Comparison of ENCODE assay signal across 10 cellular contexts in the genomic region with DNA sequence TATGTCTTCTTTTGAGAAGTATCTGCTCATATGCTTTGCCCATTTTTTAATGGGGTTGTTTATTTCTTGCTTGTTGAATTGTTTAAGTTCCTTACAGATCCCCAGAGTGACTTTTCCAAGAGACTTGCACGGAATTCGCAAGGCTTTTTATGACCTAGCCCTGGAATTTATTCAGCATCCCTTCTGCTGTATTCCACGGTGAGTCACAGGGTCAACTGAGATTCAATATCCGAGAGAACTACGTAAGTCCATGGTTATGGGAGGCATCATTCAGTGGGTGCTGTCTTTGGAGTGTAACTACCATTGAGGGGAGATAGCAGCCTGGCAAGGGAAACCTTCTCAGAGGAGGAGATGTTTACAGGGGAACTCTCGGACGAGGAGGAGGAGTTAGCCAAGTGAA. TPM values are rescaled to one million over a fixed set of nuclear protein-coding genes. Genes with fewer than 3 reads are reported as not detected.
DNase-seq lines count a peak whose midpoint lies in the region; ATAC-seq, FAIRE-seq and TF ChIP-seq lines count a peak whose summit lies in the region.
"Had no signal": no experiment of that assay in that cellular context is flagged by ENCODE, and none has a peak within 500 bp of the region (broad histone marks: within the 10 kb centered on the region; RNA-seq: fewer than 3 reads in every experiment).

No MANE protein-coding gene starts in this region.

- no peak overlapping the region for H3K4me3 ChIP-seq in fibroblast of pulmonary artery (replicated peaks; ENCODE audit: low read depth, low read length)
- H3K4me3 ChIP-seq in skeletal muscle satellite cell (ENCODE audit: low read length), result no peak overlapping the region
- no peak overlapping the region for H3K4me3 ChIP-seq in A673 (ENCODE audit: low read depth, low read length, poor library complexity, severe bottlenecking)

- ATAC-seq in SK-N-SH treated with all-trans-retinoic acid at 6 μM for 48 hours, result peak; percentile 82

- H3K36me3 ChIP-seq in skeletal muscle satellite cell (ENCODE audit: insufficient read depth, low read length) (no peaks in the 10 kb centered on the region), A673 (ENCODE audit: insufficient read depth, low read length, poor library complexity, severe bottlenecking) (no peaks in the 10 kb centered on the region)

- POLR2A ChIA-PET in A673 (lab: Charles Lee; ENCODE audit: low non-redundant PET), result no interaction called here

- TF ChIP-seq CTCF in fibroblast of pulmonary artery (IDR thresholded peaks at IDR 0.05; ENCODE audit: low read length, missing control alignments) (no peak), A673 (conservative IDR thresholded peaks at IDR 0.05; ENCODE audit: low read depth, low read length) (no peak)

- H3K27me3 ChIP-seq in skeletal muscle satellite cell (ENCODE audit: control insufficient read depth, insufficient read depth, low read length) (no peaks in the 10 kb centered on the region), A673 (replicated peaks; ENCODE audit: insufficient read depth, low read depth, low read length, poor library complexity) (no peaks in the 10 kb centered on the region)

- no peak overlapping the region for H3K27ac ChIP-seq in A673 (ENCODE audit: low read depth, low read length, poor library complexity, severe bottlenecking)

- CTCF ChIA-PET in A673 (lab: Charles Lee), result no interaction called here

- H3K4me1 ChIP-seq in skeletal muscle satellite cell (ENCODE audit: control insufficient read depth, insufficient read depth, low read length) (peaks cover 48% of the 10 kb centered on the region), A673 (ENCODE audit: insufficient read depth, low read length, poor library complexity, severe bottlenecking) (no peaks in the 10 kb centered on the region)

- H3K9me3 ChIP-seq in skeletal muscle satellite cell (replicated peaks; ENCODE audit: low read length), result no peaks in the 10 kb centered on the region
- no peaks in the 10 kb centered on the region for H3K9me3 ChIP-seq in A673 (ENCODE audit: low read depth, low read length, poor library complexity, severe bottlenecking)

- H3K9ac ChIP-seq in skeletal muscle satellite cell (ENCODE audit: low read depth, low read length), result peak overlapping the region; percentile 68

- DNase-seq in H4 (ENCODE audit: low spot score) (peak; percentile 82), fibroblast of pulmonary artery (ENCODE audit: low read depth) (peak; percentile 89), A673 (ENCODE audit: low spot score) (no peak), NCI-H1417 (lab: John Stamatoyannopoulos, UW) (no peak), NCI-H1694 treated with DMSO at 0.1 percent for 48 hours (lab: John Stamatoyannopoulos, UW) (no peak), GM12892 (ENCODE audit: insufficient read length) (no peak)
- DNase-seq: activated CD8-positive, alpha-beta memory T cell treated with anti-CD3 and anti-CD28 coated beads, Interleukin-2, amount 50 U/mL, for 48 hours; stimulated activated naive CD4-positive, alpha-beta T cell treated with Interleukin-2 at 50 U/mL for 16 hours had no signal

- TF ChIP-seq POLR2A in GM12892 (IDR thresholded peaks at IDR 0.05; ENCODE audit: low read depth, low read length), result no peak

- peak overlapping the region; percentile 53 for H3K4me2 ChIP-seq in skeletal muscle satellite cell (ENCODE audit: low read length)

- BruUV-seq in A673 (replicated peaks; lab: Mats Ljungman, UMichigan), result no TSS peak

- intact Hi-C loops in A673 (cut with micrococcal nuclease; ENCODE audit: unreplicated experiment), result no loop called here

- no peak for FAIRE-seq in GM12892 (lab: Jason Lieb, UNC)

TF ChIP-seq in SK-N-SH treated with all-trans-retinoic acid at 6 μM for 48 hours, 23 proteins besides CTCF, POLR2A, EP300 and RAD21:
- no peak for TF ChIP-seq OSR1 (CRISPR knock-in tag; IDR thresholded peaks at IDR 0.05)
- no peak for TF ChIP-seq ISL1 (CRISPR knock-in tag; IDR thresholded peaks at IDR 0.05)
- TF ChIP-seq, protein P1, sequence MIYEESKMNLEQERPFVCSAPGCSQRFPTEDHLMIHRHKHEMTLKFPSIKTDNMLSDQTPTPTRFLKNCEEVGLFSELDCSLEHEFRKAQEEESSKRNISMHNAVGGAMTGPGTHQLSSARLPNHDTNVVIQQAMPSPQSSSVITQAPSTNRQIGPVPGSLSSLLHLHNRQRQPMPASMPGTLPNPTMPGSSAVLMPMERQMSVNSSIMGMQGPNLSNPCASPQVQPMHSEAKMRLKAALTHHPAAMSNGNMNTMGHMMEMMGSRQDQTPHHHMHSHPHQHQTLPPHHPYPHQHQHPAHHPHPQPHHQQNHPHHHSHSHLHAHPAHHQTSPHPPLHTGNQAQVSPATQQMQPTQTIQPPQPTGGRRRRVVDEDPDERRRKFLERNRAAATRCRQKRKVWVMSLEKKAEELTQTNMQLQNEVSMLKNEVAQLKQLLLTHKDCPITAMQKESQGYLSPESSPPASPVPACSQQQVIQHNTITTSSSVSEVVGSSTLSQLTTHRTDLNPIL (CRISPR knock-in tag; IDR thresholded peaks at IDR 0.05; ENCODE audit: low read depth), result no peak
- TF ChIP-seq ZNF70 (CRISPR knock-in tag; IDR thresholded peaks at IDR 0.05), result no peak
- TF ChIP-seq ZC3H10 (CRISPR knock-in tag; IDR thresholded peaks at IDR 0.05), result no peak
- TF ChIP-seq, protein P2, sequence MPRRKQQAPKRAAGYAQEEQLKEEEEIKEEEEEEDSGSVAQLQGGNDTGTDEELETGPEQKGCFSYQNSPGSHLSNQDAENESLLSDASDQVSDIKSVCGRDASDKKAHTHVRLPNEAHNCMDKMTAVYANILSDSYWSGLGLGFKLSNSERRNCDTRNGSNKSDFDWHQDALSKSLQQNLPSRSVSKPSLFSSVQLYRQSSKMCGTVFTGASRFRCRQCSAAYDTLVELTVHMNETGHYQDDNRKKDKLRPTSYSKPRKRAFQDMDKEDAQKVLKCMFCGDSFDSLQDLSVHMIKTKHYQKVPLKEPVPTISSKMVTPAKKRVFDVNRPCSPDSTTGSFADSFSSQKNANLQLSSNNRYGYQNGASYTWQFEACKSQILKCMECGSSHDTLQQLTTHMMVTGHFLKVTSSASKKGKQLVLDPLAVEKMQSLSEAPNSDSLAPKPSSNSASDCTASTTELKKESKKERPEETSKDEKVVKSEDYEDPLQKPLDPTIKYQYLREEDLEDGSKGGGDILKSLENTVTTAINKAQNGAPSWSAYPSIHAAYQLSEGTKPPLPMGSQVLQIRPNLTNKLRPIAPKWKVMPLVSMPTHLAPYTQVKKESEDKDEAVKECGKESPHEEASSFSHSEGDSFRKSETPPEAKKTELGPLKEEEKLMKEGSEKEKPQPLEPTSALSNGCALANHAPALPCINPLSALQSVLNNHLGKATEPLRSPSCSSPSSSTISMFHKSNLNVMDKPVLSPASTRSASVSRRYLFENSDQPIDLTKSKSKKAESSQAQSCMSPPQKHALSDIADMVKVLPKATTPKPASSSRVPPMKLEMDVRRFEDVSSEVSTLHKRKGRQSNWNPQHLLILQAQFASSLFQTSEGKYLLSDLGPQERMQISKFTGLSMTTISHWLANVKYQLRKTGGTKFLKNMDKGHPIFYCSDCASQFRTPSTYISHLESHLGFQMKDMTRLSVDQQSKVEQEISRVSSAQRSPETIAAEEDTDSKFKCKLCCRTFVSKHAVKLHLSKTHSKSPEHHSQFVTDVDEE (CRISPR knock-in tag; IDR thresholded peaks at IDR 0.05), result no peak
- TF ChIP-seq, protein P3, sequence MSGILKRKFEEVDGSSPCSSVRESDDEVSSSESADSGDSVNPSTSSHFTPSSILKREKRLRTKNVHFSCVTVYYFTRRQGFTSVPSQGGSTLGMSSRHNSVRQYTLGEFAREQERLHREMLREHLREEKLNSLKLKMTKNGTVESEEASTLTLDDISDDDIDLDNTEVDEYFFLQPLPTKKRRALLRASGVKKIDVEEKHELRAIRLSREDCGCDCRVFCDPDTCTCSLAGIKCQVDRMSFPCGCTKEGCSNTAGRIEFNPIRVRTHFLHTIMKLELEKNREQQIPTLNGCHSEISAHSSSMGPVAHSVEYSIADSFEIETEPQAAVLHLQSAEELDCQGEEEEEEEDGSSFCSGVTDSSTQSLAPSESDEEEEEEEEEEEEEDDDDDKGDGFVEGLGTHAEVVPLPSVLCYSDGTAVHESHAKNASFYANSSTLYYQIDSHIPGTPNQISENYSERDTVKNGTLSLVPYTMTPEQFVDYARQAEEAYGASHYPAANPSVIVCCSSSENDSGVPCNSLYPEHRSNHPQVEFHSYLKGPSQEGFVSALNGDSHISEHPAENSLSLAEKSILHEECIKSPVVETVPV (CRISPR knock-in tag; IDR thresholded peaks at IDR 0.05), result no peak
- TF ChIP-seq, protein P4, sequence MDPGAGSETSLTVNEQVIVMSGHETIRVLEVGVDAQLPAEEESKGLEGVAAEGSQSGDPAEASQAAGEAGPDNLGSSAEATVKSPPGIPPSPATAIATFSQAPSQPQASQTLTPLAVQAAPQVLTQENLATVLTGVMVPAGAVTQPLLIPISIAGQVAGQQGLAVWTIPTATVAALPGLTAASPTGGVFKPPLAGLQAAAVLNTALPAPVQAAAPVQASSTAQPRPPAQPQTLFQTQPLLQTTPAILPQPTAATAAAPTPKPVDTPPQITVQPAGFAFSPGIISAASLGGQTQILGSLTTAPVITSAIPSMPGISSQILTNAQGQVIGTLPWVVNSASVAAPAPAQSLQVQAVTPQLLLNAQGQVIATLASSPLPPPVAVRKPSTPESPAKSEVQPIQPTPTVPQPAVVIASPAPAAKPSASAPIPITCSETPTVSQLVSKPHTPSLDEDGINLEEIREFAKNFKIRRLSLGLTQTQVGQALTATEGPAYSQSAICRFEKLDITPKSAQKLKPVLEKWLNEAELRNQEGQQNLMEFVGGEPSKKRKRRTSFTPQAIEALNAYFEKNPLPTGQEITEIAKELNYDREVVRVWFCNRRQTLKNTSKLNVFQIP (CRISPR knock-in tag; IDR thresholded peaks at IDR 0.05; ENCODE audit: borderline replicate concordance, low read depth), result no peak
- TF ChIP-seq ZFP30 (CRISPR knock-in tag; IDR thresholded peaks at IDR 0.05), result no peak
- no peak for TF ChIP-seq SNAI2 (CRISPR knock-in tag; IDR thresholded peaks at IDR 0.05)
- TF ChIP-seq ZNF8 (CRISPR knock-in tag; IDR thresholded peaks at IDR 0.05), result no peak
- TF ChIP-seq ARNTL (CRISPR knock-in tag; IDR thresholded peaks at IDR 0.05; ENCODE audit: borderline replicate concordance, low read depth), result no peak
- no peak for TF ChIP-seq ESRRG (CRISPR knock-in tag; IDR thresholded peaks at IDR 0.05)

RNA-seq across cellular contexts. Expression of a gene that starts 20.9 kb away (rescaled TPM):
- total RNA-seq in H4 (2014; rRNA removed; shearing (Covaris generic)), result 10.1 and 10.9 TPM in 2 replicates
- 11.4 and 12.7 TPM in 2 replicates for total RNA-seq in skeletal muscle satellite cell (2012; rRNA removed)
- total RNA-seq in A673 (2021), result 0.22 and 0.56 TPM in 2 replicates
- not detected for polyA plus RNA-seq in GM12892 (2012; ENCODE audit: missing spikeins)

RNA-seq across cellular contexts. Expression of a gene that starts 57.3 kb away (rescaled TPM):
- 194 and 203 TPM in 2 replicates for total RNA-seq in H4 (2014; rRNA removed; shearing (Covaris generic))
- total RNA-seq in skeletal muscle satellite cell (2012; rRNA removed), result 72.8 and 86.7 TPM in 2 replicates
- total RNA-seq in A673 (2021), result 86.8 and 90.4 TPM in 2 replicates
- polyA plus RNA-seq in GM12892 (2012; ENCODE audit: missing spikeins), result 69.0 TPM

Comparison
In these comparisons a context has a peak if more than half of its experiments do, and no peak if none do; other contexts are left out.
1. DNase-seq: peak in H4 (single experiment) and fibroblast of pulmonary artery (single experiment); none in A673 (single experiment), NCI-H1417 (0 of 3), NCI-H1694 treated with DMSO at 0.1 percent for 48 hours (single experiment) and GM12892 (single experiment).